1 cellular context compared by ENCODE assay signal in the genomic region with DNA sequence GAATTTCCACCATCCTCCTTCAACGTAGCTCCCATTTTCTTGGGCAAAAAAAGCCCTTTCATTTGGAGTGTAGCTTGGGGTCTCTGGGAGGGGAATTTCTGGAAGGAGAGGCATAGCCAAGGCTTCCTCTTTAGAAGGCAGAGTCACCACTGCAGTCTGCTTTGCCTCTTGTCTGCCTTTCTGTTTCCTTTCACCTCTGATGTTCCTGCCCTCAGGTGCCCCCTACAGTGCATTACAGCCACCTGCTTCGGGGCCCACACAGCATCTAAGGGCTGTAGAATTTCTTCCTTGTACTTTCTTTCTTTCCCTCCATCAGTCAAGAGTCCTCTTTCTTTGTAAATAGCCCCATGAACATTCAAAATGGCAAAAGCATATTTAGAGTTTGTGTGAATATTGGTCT.
A peak's percentile ranks its signal among the peaks of the same experiment; 100 is the strongest.
TF ChIP-seq lines count a peak whose summit lies in the region.

No MANE protein-coding gene starts in this region.

TF ChIP-seq in GM12878, 131 proteins besides CTCF, POLR2A, EP300 and RAD21:
- TF ChIP-seq NFYA (IDR thresholded peaks at IDR 0.05; ENCODE audit: borderline replicate concordance, low read depth, low read length) (no peak), SPI1 (IDR thresholded peaks at IDR 0.05; ENCODE audit: borderline replicate concordance, insufficient read depth, low read depth, low read length) (0 out of 2 replicates have a peak, but pooled peaks have one; percentile 4), NR2C2 (IDR thresholded peaks at IDR 0.05; ENCODE audit: borderline replicate concordance, control insufficient read depth, insufficient read length, low read depth) (no peak)
